ENCODE assay signal across 8 cellular contexts in the genomic region with DNA sequence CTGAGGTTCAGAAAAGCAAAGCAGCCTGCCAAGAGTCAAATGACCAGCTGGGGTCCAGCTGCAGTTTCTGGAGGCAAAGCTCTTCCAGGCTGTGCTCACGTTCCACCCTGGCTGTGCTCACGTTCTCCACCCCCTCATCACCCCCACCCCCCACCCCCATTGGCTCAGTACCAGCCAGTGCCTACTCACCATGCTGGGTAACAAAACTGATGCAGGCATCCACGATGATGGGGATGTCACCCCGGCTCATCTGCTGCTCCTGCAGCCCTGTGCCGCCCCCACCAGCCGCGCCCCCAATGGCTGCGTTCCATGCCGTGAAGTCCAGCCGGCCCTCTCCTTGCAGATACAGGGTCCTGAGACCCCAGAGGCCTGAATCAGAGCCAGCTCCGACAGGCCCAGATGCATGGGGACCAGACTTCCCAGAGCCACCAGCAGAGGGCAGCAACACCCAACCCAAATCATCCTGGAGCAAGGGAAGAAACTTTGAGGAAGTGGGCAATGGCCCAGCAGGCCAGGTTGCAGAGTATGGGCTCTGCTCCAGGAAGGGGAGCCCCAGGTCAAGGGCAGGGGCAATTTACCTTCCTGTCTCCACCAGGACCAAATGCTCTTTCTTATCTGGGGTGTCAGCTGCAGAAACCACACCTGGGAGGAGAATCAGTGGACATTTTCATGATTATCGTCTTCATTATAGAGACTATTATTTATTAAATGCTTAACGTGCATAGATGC. TPM values are rescaled to one million over a fixed set of nuclear protein-coding genes. Genes with fewer than 3 reads are reported as not detected.
DNase-seq lines count a peak whose midpoint lies in the region; ATAC-seq and TF ChIP-seq lines count a peak whose summit lies in the region.

No MANE protein-coding gene starts in this region.

- H3K4me3 Mint-ChIP-seq in nephron progenitor cell: no peak overlapping the region
- H3K4me3 Mint-ChIP-seq in stimulated activated naive CD8-positive, alpha-beta T cell treated with anti-CD3 and anti-CD28 coated beads, Interleukin-15, amount 100 ng/mL, for 72 hours: no peak overlapping the region

- TF ChIP-seq CTCF in nephron progenitor cell (IDR thresholded peaks at IDR 0.05): peak; percentile 89

- peak; percentile 98 for ATAC-seq in GM19351 (IDR thresholded peaks at IDR 0.05; ENCODE audit: unreplicated experiment)
- peak; percentile 96 for ATAC-seq in HG03432 (IDR thresholded peaks at IDR 0.05; ENCODE audit: unreplicated experiment)
- peak; percentile 88 for ATAC-seq in esophagus mucosa
- ATAC-seq in stimulated activated naive CD8-positive, alpha-beta T cell treated with anti-CD3 and anti-CD28 coated beads, Interleukin-15, amount 100 ng/mL, for 72 hours: peak; percentile 92

- H3K4me1 Mint-ChIP-seq in nephron progenitor cell: peaks cover 5% of the 10 kb centered on the region
- H3K4me1 Mint-ChIP-seq in stimulated activated naive CD8-positive, alpha-beta T cell treated with anti-CD3 and anti-CD28 coated beads, Interleukin-15, amount 100 ng/mL, for 72 hours: peaks cover 7% of the 10 kb centered on the region

- peaks cover 3% of the 10 kb centered on the region for H3K27me3 Mint-ChIP-seq in nephron progenitor cell (ENCODE audit: low read depth, poor library complexity)
- H3K27me3 Mint-ChIP-seq in stimulated activated naive CD8-positive, alpha-beta T cell treated with anti-CD3 and anti-CD28 coated beads, Interleukin-15, amount 100 ng/mL, for 72 hours: no peaks in the 10 kb centered on the region

- H3K36me3 Mint-ChIP-seq in nephron progenitor cell (ENCODE audit: low read depth): no peaks in the 10 kb centered on the region

- H3K9me3 Mint-ChIP-seq in nephron progenitor cell: no peaks in the 10 kb centered on the region
- no peaks in the 10 kb centered on the region for H3K9me3 Mint-ChIP-seq in stimulated activated naive CD8-positive, alpha-beta T cell treated with anti-CD3 and anti-CD28 coated beads, Interleukin-15, amount 100 ng/mL, for 72 hours

- H3K27ac Mint-ChIP-seq in nephron progenitor cell: no peak overlapping the region
- peak overlapping the region in 1 of 2 donors; percentile 75 for H3K27ac Mint-ChIP-seq in stimulated activated naive CD8-positive, alpha-beta T cell treated with anti-CD3 and anti-CD28 coated beads, Interleukin-15, amount 100 ng/mL, for 72 hours

- DNase-seq in COR-L47 (lab: John Stamatoyannopoulos, UW) (peak; percentile 19), NOMO-1 treated with dmso at 0.1 percent for 144 hours (lab: John Stamatoyannopoulos, UW; ENCODE audit: unreplicated experiment) (peak; percentile 67), nephron progenitor cell (peak; percentile 86)
- DNase-seq in activated CD8-positive, alpha-beta memory T cell treated with anti-CD3 and anti-CD28 coated beads, Interleukin-2, amount 50 U/mL, for 4 hours: peak; percentile 76
- peak; percentile 71 to 77 for DNase-seq in stimulated activated naive CD8-positive, alpha-beta T cell treated with anti-CD3 and anti-CD28 coated beads, Interleukin-15, amount 100 ng/mL, for 72 hours

RNA-seq across cellular contexts. Expression of a gene that starts 13.7 kb away (rescaled TPM):
- total RNA-seq in esophagus mucosa: 5.8 TPM

RNA-seq across cellular contexts. Expression of a gene that starts 17.1 kb away (rescaled TPM):
- 3.3 TPM for total RNA-seq in esophagus mucosa

RNA-seq across cellular contexts. Expression of a gene that starts 28.1 kb away (rescaled TPM):
- 4.5 TPM for total RNA-seq in esophagus mucosa

RNA-seq across cellular contexts. Expression of a gene that starts 28.2 kb away (rescaled TPM):
- 48.2 TPM for total RNA-seq in esophagus mucosa

RNA-seq across cellular contexts. Expression of a gene that starts 46.1 kb away (rescaled TPM):
- 108 TPM for total RNA-seq in esophagus mucosa

Comparison
In these comparisons a context has a peak if more than half of its experiments do, and no peak if none do; other contexts are left out.
1. Peak in every context shown above with its lines: DNase-seq and ATAC-seq.
2. DNase-seq: peak in every context shown above with its lines; median percentile 86 in nephron progenitor cell; 76 in activated CD8-positive, alpha-beta memory T cell treated with anti-CD3 and anti-CD28 coated beads, Interleukin-2, amount 50 U/mL, for 4 hours; 74 in stimulated activated naive CD8-positive, alpha-beta T cell treated with anti-CD3 and anti-CD28 coated beads, Interleukin-15, amount 100 ng/mL, for 72 hours; 67 in NOMO-1 treated with dmso at 0.1 percent for 144 hours; 19 in COR-L47.